ENCODE assay signal across 8 cellular contexts in genomic region chr3:187044206-187044605, GRCh38.
DNase-seq lines count a peak whose midpoint lies in the region; ATAC-seq and TF ChIP-seq lines count a peak whose summit lies in the region.

No MANE protein-coding gene starts in this region.

- peak; percentile 69 for DNase-seq in GM10248 (ENCODE audit: extremely low spot score)
- DNase-seq in upper lobe of right lung = no peak
- DNase-seq in lower leg skin (ENCODE audit: low spot score in 2 of 2) = no peak
- DNase-seq in A673 (ENCODE audit: low spot score) = no peak
- DNase-seq in HFFc6 = no peak

- 72 to 82% methylated on average over 3 of the region's 3 CpGs for WGBS in lower leg skin, 2 donors

- H3K27ac Mint-ChIP-seq in HFFc6 = no peak overlapping the region

- H3K36me3 Mint-ChIP-seq in HFFc6 (ENCODE audit: low read depth) = no peaks in the 10 kb centered on the region

- peaks cover 19% of the 10 kb centered on the region for H3K4me1 Mint-ChIP-seq in HFFc6 (ENCODE audit: low read depth)

- H3K4me3 ChIP-seq in upper lobe of right lung = no peak overlapping the region
- no peak overlapping the region for H3K4me3 ChIP-seq in lower leg skin (ENCODE audit: low read depth, poor library complexity, severe bottlenecking)
- H3K4me3 ChIP-seq in A673 (ENCODE audit: low read depth, low read length, poor library complexity, severe bottlenecking) = no peak overlapping the region

- H3K27me3 ChIP-seq in upper lobe of right lung (no peaks in the 10 kb centered on the region), A673 (replicated peaks; ENCODE audit: insufficient read depth, low read depth, low read length, poor library complexity) (no peaks in the 10 kb centered on the region)

- CTCF ChIA-PET in GM10248 (lab: Yijun Ruan, JAX) = interaction anchor here (0.9 to 1.8 kb wide), 8 partner anchors 16 to 195 kb away, joined by 3 to 6 read pairs (median 4); partner anchors contain the start of gene RPL39L
- CTCF ChIA-PET in A673 (lab: Charles Lee) = no interaction called here

- TF ChIP-seq CTCF in GM10248 (IDR thresholded peaks at IDR 0.05; ENCODE audit: control extremely low read depth, extremely low read depth, low read depth, missing control alignments) = no peak
- TF ChIP-seq CTCF in upper lobe of right lung (IDR thresholded peaks at IDR 0.05) = no peak
- no peak for TF ChIP-seq CTCF in lower leg skin (IDR thresholded peaks at IDR 0.05)
- TF ChIP-seq CTCF in A673 (conservative IDR thresholded peaks at IDR 0.05; ENCODE audit: low read depth, low read length) = no peak
- TF ChIP-seq CTCF in HFFc6 (IDR thresholded peaks at IDR 0.05) = no peak

- ATAC-seq in GM19467 (IDR thresholded peaks at IDR 0.05; ENCODE audit: unreplicated experiment) (peak; percentile 43), HG03520 (IDR thresholded peaks at IDR 0.05; ENCODE audit: unreplicated experiment) (peak; percentile 70), upper lobe of right lung (no peak)

- H3K4me3 Mint-ChIP-seq in HFFc6 = no peak overlapping the region

- peaks cover 45% of the 10 kb centered on the region for H3K4me1 ChIP-seq in upper lobe of right lung
- peaks cover 14% of the 10 kb centered on the region for H3K4me1 ChIP-seq in A673 (ENCODE audit: insufficient read depth, low read length, poor library complexity, severe bottlenecking)

- H3K36me3 ChIP-seq in upper lobe of right lung (peaks cover 8% of the 10 kb centered on the region), A673 (ENCODE audit: insufficient read depth, low read length, poor library complexity, severe bottlenecking) (peaks cover 33% of the 10 kb centered on the region)

- POLR2A ChIA-PET in GM10248 (lab: Yijun Ruan, JAX) (interaction anchor here (0.7 to 1.0 kb wide), 5 partner anchors 14 to 195 kb away, joined by 3 to 4 read pairs (median 3); no protein-coding TSS in a partner anchor), A673 (lab: Charles Lee; ENCODE audit: low non-redundant PET) (no interaction called here)

- H3K27me3 Mint-ChIP-seq in HFFc6 (ENCODE audit: insufficient read depth) = peaks cover 2% of the 10 kb centered on the region; the same call in 1 of the 2 replicates

- BruUV-seq in A673 (replicated peaks; lab: Mats Ljungman, UMichigan) = no TSS peak

- no peaks in the 10 kb centered on the region for H3K9me3 ChIP-seq in upper lobe of right lung
- H3K9me3 ChIP-seq in A673 (ENCODE audit: low read depth, low read length, poor library complexity, severe bottlenecking) = no peaks in the 10 kb centered on the region

- H3K9me3 Mint-ChIP-seq in HFFc6 = no peaks in the 10 kb centered on the region

- no peak for TF ChIP-seq POLR2A in lower leg skin (IDR thresholded peaks at IDR 0.05)

- intact Hi-C loops in upper lobe of right lung (cut with DNase I) (no loop called here), lower leg skin (cut with DNase I; ENCODE audit: low total_unique reads) (no loop called here), A673 (cut with micrococcal nuclease; ENCODE audit: unreplicated experiment) (no loop called here)

- peak overlapping the region; percentile 7 for H3K27ac ChIP-seq in angular gyrus (ENCODE audit: low read depth, low read length)
- H3K27ac ChIP-seq in upper lobe of right lung = peak overlapping the region; percentile 7
- no peak overlapping the region for H3K27ac ChIP-seq in A673 (ENCODE audit: low read depth, low read length, poor library complexity, severe bottlenecking)
